In the genomic region with DNA sequence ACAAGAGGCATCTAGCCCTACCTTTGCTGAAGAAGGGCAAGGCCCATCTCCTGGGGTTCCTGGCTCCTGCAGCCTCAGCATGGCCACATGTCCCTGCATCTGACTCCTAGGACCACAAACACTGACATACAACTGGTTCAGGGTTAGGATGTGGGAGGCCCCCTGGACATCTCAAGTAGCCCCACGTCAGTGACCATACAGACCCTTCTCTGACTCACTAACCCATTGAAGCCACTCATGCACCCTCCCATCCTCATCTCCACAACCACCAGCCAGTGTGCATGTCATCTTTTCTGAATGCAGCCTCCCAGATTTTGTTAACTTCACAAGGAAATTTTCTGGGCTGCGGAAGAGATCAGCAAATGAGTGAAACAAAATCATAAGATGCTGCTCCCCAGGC, we compare ENCODE assay signal across 21 cellular contexts. TPM values are rescaled to one million over a fixed set of nuclear protein-coding genes. Genes with fewer than 3 reads are reported as not detected.
"Had no signal": no experiment of that assay in that cellular context is flagged by ENCODE, and none has a peak within 500 bp of the region (broad histone marks: within the 10 kb centered on the region; RNA-seq: fewer than 3 reads in every experiment).

No MANE protein-coding gene starts in this region.

- ATAC-seq: effector memory CD8-positive, alpha-beta T cell; foreskin keratinocyte; lower lobe of right lung; upper lobe of right lung had no signal

- H3K27me3 ChIP-seq: hepatocyte, upper lobe of right lung had no signal

- H3K4me1 Mint-ChIP-seq: neural progenitor cell had no signal

- H3K36me3 ChIP-seq: lower lobe of right lung, neural progenitor cell, thoracic aorta, upper lobe of right lung had no signal

- H3K9ac ChIP-seq: neural progenitor cell had no signal

- H2AFZ ChIP-seq: hepatocyte, neural progenitor cell had no signal

- H3K4me3 Mint-ChIP-seq: activated naive CD8-positive, alpha-beta T cell; activated T-helper 1 cell treated with anti-CD3 and anti-CD28 coated beads, Interleukin-12 subunit alpha, Interleukin-12 subunit beta, Interleukin-2, Interleukin-4 antibody, amounts not matched to agents 30 ng/mL and 10 ng/mL and 1 ng/mL, durations not matched to agents 14 hours and 24 hours and 36 hours; effector memory CD8-positive, alpha-beta T cell; neural progenitor cell; stimulated activated naive CD8-positive, alpha-beta T cell treated with anti-CD3 and anti-CD28 coated beads, Interleukin-15, Interleukin-2, amounts not matched to agents 100 ng/mL and 50 ng/mL, for 24 hours had no signal

- H3K4me2 ChIP-seq: hepatocyte, neural progenitor cell had no signal

- H3K27ac Mint-ChIP-seq: activated naive CD8-positive, alpha-beta T cell; activated T-helper 1 cell treated with anti-CD3 and anti-CD28 coated beads, Interleukin-12 subunit alpha, Interleukin-12 subunit beta, Interleukin-2, Interleukin-4 antibody, amounts not matched to agents 30 ng/mL and 10 ng/mL and 1 ng/mL, durations not matched to agents 14 hours and 24 hours and 36 hours; effector memory CD8-positive, alpha-beta T cell; neural progenitor cell; progenitor cell of endocrine pancreas; stimulated activated naive CD8-positive, alpha-beta T cell treated with anti-CD3 and anti-CD28 coated beads, Interleukin-15, Interleukin-2, amounts not matched to agents 100 ng/mL and 50 ng/mL, for 24 hours had no signal

- DNase-seq: activated CD4-positive, alpha-beta T cell treated with anti-CD3 and anti-CD28 coated beads, Interleukin-2, amount 50 U/mL, for 48 hours; activated T-cell treated with anti-CD3 and anti-CD28 coated beads for 4 hours; cerebellar nuclear complex; dermis blood vessel endothelial cell; effector memory CD8-positive, alpha-beta T cell; foreskin keratinocyte; lower lobe of right lung; stimulated activated CD4-positive, alpha-beta T cell treated with anti-CD3 and anti-CD28 coated beads, Interleukin-15, amount 100 ng/mL, for 24 hours; stimulated activated CD4-positive, alpha-beta T cell treated with anti-CD3 and anti-CD28 coated beads, Interleukin-2, amount 100 ng/mL, for 48 hours; SW 1271; T-helper 2 cell; upper lobe of right lung had no signal

- H3K36me3 Mint-ChIP-seq: activated naive CD8-positive, alpha-beta T cell; neural progenitor cell had no signal

- H3K4me1 ChIP-seq: foreskin keratinocyte had no signal

- H3K9me3 ChIP-seq: lower lobe of right lung, thoracic aorta, upper lobe of right lung had no signal

- H3K79me2 ChIP-seq: hepatocyte had no signal

- H3K9me3 Mint-ChIP-seq: activated T-helper 1 cell treated with anti-CD3 and anti-CD28 coated beads, Interleukin-12 subunit alpha, Interleukin-12 subunit beta, Interleukin-2, Interleukin-4 antibody, amounts not matched to agents 30 ng/mL and 10 ng/mL and 1 ng/mL, durations not matched to agents 14 hours and 24 hours and 36 hours; effector memory CD8-positive, alpha-beta T cell; neural progenitor cell; stimulated activated naive CD8-positive, alpha-beta T cell treated with anti-CD3 and anti-CD28 coated beads, Interleukin-15, Interleukin-2, amounts not matched to agents 100 ng/mL and 50 ng/mL, for 24 hours had no signal

- H3K4me3 ChIP-seq: hepatocyte, lower lobe of right lung, neural progenitor cell, thoracic aorta, upper lobe of right lung had no signal

- H3K27ac ChIP-seq: foreskin keratinocyte, hepatocyte, lower lobe of right lung, neural progenitor cell, thoracic aorta, upper lobe of right lung had no signal

RNA-seq across cellular contexts. Expression of gene TMEM176B, which starts 18.2 kb away (rescaled TPM):
- total RNA-seq: activated T-helper 1 cell treated with anti-CD3 and anti-CD28 coated beads, Interleukin-12 subunit alpha, Interleukin-12 subunit beta, Interleukin-2, Interleukin-4 antibody, amounts not matched to agents 30 ng/mL and 10 ng/mL and 1 ng/mL, durations not matched to agents 14 hours and 24 hours and 36 hours; bronchial epithelial cell; dermis blood vessel endothelial cell; foreskin keratinocyte had no signal
- polyA plus RNA-seq: foreskin keratinocyte had no signal

RNA-seq across cellular contexts. Expression of gene TMEM176A, which starts 18.6 kb away (rescaled TPM):
- total RNA-seq: activated T-helper 1 cell treated with anti-CD3 and anti-CD28 coated beads, Interleukin-12 subunit alpha, Interleukin-12 subunit beta, Interleukin-2, Interleukin-4 antibody, amounts not matched to agents 30 ng/mL and 10 ng/mL and 1 ng/mL, durations not matched to agents 14 hours and 24 hours and 36 hours; dermis blood vessel endothelial cell; foreskin keratinocyte; osteoblast had no signal
- polyA plus RNA-seq: foreskin keratinocyte had no signal

RNA-seq across cellular contexts. Expression of gene GIMAP5, which starts 44.7 kb away (rescaled TPM):
- total RNA-seq: bronchial epithelial cell, foreskin keratinocyte, osteoblast, progenitor cell of endocrine pancreas had no signal
- polyA plus RNA-seq: foreskin keratinocyte had no signal
